In the genomic region with DNA sequence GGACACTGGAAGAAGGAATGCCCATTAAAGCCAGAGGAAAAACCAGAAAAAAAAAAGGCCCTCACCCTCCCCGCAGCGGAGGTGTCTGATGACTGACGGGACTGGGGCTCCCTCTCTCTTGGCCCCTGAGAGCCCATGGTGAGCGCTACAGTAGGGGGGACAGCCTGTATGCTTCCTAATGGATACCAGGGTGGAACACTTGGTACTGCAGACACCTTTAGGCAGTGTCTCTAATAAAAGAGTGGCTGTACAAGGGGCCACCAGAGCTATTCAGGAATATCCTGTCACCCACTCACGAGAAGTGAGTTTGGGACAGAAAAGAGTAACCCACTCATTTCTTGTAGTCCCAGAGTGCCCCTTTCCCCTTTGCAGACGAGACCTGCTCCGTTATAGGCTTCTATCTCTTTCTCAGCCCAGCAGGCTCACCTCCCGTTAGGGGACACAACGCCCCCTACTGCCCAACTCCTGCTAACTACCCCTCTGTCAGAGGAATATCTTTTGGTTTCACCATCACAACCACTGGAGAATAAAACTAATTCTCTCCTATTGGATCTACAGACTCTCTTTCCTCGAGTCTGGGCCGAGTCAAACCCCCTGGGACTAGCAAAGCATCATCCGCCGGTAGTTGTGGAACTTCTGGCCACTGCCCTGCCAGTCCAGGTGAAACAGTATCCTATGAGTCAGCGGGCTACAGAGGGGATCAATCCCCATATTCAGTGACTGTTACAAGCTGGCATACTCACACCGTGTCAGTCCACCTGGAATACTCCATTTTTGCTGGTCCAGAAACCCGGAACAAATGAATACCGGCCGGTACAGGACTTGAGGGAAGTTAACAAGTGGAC, we compare ENCODE assay signal across 1 cellular context.
TF ChIP-seq lines count a peak whose summit lies in the region.

No MANE protein-coding gene starts in this region.

TF ChIP-seq in K562, 482 proteins besides CTCF, POLR2A, EP300 and RAD21 (continued from another document):
- TF ChIP-seq, protein P1, sequence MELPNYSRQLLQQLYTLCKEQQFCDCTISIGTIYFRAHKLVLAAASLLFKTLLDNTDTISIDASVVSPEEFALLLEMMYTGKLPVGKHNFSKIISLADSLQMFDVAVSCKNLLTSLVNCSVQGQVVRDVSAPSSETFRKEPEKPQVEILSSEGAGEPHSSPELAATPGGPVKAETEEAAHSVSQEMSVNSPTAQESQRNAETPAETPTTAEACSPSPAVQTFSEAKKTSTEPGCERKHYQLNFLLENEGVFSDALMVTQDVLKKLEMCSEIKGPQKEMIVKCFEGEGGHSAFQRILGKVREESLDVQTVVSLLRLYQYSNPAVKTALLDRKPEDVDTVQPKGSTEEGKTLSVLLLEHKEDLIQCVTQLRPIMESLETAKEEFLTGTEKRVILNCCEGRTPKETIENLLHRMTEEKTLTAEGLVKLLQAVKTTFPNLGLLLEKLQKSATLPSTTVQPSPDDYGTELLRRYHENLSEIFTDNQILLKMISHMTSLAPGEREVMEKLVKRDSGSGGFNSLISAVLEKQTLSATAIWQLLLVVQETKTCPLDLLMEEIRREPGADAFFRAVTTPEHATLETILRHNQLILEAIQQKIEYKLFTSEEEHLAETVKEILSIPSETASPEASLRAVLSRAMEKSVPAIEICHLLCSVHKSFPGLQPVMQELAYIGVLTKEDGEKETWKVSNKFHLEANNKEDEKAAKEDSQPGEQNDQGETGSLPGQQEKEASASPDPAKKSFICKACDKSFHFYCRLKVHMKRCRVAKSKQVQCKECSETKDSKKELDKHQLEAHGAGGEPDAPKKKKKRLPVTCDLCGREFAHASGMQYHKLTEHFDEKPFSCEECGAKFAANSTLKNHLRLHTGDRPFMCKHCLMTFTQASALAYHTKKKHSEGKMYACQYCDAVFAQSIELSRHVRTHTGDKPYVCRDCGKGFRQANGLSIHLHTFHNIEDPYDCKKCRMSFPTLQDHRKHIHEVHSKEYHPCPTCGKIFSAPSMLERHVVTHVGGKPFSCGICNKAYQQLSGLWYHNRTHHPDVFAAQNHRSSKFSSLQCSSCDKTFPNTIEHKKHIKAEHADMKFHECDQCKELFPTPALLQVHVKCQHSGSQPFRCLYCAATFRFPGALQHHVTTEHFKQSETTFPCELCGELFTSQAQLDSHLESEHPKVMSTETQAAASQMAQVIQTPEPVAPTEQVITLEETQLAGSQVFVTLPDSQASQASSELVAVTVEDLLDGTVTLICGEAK (IDR thresholded peaks at IDR 0.05), result no peak
- TF ChIP-seq, protein P1 (CRISPR knock-in tag; IDR thresholded peaks at IDR 0.05), result no peak
- TF ChIP-seq BRF1 (IDR thresholded peaks at IDR 0.05; ENCODE audit: borderline replicate concordance, extremely low read depth, insufficient read length) (no peak), JUNB (CRISPR knock-in tag; conservative IDR thresholded peaks at IDR 0.05) (no peak), SIN3A (IDR thresholded peaks at IDR 0.05; ENCODE audit: borderline replicate concordance in 2 of 2, control insufficient read depth in 1 of 2, low read depth in 2 of 2, low read length in 2 of 2) (0 out of 4 replicates have a peak, but pooled peaks of 1 of the 2 experiments have one; percentile 63), RBFOX2 (IDR thresholded peaks at IDR 0.05; ENCODE audit: low read depth, low read length) (peak; percentile 27; the same call in 1 of the 2 replicates), ZNF253 (CRISPR knock-in tag; conservative IDR thresholded peaks at IDR 0.05) (no peak), SMARCC2 (IDR thresholded peaks at IDR 0.05; ENCODE audit: low read depth) (no peak), ESRRA (IDR thresholded peaks at IDR 0.05; ENCODE audit: borderline replicate concordance, low read depth) (no peak), JUND (IDR thresholded peaks at IDR 0.05; ENCODE audit: borderline replicate concordance, low read depth, low read length) (0 out of 2 replicates have a peak, but pooled peaks have one; percentile 17), JUND (tag; IDR thresholded peaks at IDR 0.05; ENCODE audit: borderline replicate concordance, low read depth, low read length) (no peak), NR2F6 (CRISPR knock-in tag; IDR thresholded peaks at IDR 0.05) (no peak), CHD2 (IDR thresholded peaks at IDR 0.05; ENCODE audit: low read depth, low read length) (no peak), SMC3 (conservative IDR thresholded peaks at IDR 0.05; ENCODE audit: insufficient read depth, low read depth, low read length) (0 out of 2 replicates have a peak, but pooled peaks have one; percentile 7), ZKSCAN1 (IDR thresholded peaks at IDR 0.05; ENCODE audit: low read depth, low read length) (no peak), ZNF274 (IDR thresholded peaks at IDR 0.05; ENCODE audit: borderline replicate concordance, low read depth, low read length) (no peak), KDM5B (IDR thresholded peaks at IDR 0.05; ENCODE audit: insufficient replicate concordance, low read depth, low read length) (peak; percentile 10), ZNF764 (CRISPR knock-in tag; IDR thresholded peaks at IDR 0.05; ENCODE audit: low read depth) (no peak)
- TF ChIP-seq, protein P2, sequence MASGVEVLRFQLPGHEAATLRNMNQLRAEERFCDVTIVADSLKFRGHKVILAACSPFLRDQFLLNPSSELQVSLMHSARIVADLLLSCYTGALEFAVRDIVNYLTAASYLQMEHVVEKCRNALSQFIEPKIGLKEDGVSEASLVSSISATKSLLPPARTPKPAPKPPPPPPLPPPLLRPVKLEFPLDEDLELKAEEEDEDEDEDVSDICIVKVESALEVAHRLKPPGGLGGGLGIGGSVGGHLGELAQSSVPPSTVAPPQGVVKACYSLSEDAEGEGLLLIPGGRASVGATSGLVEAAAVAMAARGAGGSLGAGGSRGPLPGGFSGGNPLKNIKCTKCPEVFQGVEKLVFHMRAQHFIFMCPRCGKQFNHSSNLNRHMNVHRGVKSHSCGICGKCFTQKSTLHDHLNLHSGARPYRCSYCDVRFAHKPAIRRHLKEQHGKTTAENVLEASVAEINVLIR (CRISPR knock-in tag; IDR thresholded peaks at IDR 0.05), result no peak
- TF ChIP-seq, protein P3, sequence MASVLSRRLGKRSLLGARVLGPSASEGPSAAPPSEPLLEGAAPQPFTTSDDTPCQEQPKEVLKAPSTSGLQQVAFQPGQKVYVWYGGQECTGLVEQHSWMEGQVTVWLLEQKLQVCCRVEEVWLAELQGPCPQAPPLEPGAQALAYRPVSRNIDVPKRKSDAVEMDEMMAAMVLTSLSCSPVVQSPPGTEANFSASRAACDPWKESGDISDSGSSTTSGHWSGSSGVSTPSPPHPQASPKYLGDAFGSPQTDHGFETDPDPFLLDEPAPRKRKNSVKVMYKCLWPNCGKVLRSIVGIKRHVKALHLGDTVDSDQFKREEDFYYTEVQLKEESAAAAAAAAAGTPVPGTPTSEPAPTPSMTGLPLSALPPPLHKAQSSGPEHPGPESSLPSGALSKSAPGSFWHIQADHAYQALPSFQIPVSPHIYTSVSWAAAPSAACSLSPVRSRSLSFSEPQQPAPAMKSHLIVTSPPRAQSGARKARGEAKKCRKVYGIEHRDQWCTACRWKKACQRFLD (CRISPR knock-in tag; IDR thresholded peaks at IDR 0.05), result 0 out of 2 replicates have a peak, but pooled peaks have one; percentile 27
- TF ChIP-seq, protein P4, sequence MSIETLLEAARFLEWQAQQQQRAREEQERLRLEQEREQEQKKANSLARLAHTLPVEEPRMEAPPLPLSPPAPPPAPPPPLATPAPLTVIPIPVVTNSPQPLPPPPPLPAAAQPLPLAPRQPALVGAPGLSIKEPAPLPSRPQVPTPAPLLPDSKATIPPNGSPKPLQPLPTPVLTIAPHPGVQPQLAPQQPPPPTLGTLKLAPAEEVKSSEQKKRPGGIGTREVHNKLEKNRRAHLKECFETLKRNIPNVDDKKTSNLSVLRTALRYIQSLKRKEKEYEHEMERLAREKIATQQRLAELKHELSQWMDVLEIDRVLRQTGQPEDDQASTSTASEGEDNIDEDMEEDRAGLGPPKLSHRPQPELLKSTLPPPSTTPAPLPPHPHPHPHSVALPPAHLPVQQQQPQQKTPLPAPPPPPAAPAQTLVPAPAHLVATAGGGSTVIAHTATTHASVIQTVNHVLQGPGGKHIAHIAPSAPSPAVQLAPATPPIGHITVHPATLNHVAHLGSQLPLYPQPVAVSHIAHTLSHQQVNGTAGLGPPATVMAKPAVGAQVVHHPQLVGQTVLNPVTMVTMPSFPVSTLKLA (conservative IDR thresholded peaks at IDR 0.05), result 0 out of 4 replicates have a peak, but pooled peaks of 1 of the 2 experiments have one; percentile 33
- TF ChIP-seq, protein P5, sequence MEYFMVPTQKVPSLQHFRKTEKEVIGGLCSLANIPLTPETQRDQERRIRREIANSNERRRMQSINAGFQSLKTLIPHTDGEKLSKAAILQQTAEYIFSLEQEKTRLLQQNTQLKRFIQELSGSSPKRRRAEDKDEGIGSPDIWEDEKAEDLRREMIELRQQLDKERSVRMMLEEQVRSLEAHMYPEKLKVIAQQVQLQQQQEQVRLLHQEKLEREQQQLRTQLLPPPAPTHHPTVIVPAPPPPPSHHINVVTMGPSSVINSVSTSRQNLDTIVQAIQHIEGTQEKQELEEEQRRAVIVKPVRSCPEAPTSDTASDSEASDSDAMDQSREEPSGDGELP (CRISPR knock-in tag; IDR thresholded peaks at IDR 0.05; ENCODE audit: borderline replicate concordance), result 0 out of 2 replicates have a peak, but pooled peaks have one; percentile 18
- TF ChIP-seq, protein P6, sequence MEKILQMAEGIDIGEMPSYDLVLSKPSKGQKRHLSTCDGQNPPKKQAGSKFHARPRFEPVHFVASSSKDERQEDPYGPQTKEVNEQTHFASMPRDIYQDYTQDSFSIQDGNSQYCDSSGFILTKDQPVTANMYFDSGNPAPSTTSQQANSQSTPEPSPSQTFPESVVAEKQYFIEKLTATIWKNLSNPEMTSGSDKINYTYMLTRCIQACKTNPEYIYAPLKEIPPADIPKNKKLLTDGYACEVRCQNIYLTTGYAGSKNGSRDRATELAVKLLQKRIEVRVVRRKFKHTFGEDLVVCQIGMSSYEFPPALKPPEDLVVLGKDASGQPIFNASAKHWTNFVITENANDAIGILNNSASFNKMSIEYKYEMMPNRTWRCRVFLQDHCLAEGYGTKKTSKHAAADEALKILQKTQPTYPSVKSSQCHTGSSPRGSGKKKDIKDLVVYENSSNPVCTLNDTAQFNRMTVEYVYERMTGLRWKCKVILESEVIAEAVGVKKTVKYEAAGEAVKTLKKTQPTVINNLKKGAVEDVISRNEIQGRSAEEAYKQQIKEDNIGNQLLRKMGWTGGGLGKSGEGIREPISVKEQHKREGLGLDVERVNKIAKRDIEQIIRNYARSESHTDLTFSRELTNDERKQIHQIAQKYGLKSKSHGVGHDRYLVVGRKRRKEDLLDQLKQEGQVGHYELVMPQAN (IDR thresholded peaks at IDR 0.05; ENCODE audit: borderline replicate concordance), result no peak
- TF ChIP-seq, protein P7, sequence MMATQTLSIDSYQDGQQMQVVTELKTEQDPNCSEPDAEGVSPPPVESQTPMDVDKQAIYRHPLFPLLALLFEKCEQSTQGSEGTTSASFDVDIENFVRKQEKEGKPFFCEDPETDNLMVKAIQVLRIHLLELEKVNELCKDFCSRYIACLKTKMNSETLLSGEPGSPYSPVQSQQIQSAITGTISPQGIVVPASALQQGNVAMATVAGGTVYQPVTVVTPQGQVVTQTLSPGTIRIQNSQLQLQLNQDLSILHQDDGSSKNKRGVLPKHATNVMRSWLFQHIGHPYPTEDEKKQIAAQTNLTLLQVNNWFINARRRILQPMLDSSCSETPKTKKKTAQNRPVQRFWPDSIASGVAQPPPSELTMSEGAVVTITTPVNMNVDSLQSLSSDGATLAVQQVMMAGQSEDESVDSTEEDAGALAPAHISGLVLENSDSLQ (IDR thresholded peaks at IDR 0.05), result peak; percentile 43
